8 cellular contexts compared by ENCODE assay signal in genomic region chr13:96091164-96091931, GRCh38. TPM values are rescaled to one million over a fixed set of nuclear protein-coding genes. Genes with fewer than 3 reads are reported as not detected.
DNase-seq lines count a peak whose midpoint lies in the region; ATAC-seq, FAIRE-seq and TF ChIP-seq lines count a peak whose summit lies in the region.

No MANE protein-coding gene starts in this region.

- no peaks in the 10 kb centered on the region for H3K36me3 ChIP-seq in body of pancreas (replicated peaks in 1 of 2; ENCODE audit: insufficient read depth in 1 of 2, low read depth in 2 of 2)
- no peaks in the 10 kb centered on the region for H3K36me3 ChIP-seq in HepG2 (replicated peaks in 1 of 2; ENCODE audit: control insufficient read depth in 1 of 2, insufficient read depth in 2 of 2, low read length in 2 of 2)
- H3K36me3 ChIP-seq in transverse colon = no peaks in the 10 kb centered on the region
- no peaks in the 10 kb centered on the region for H3K36me3 ChIP-seq in SJCRH30

- WGBS in body of pancreas, 2 donors = 2 to 4% methylated on average over 32 to 53 of the region's 53 CpGs
- 29% methylated on average over 32 of the region's 53 CpGs for WGBS in HepG2 (ENCODE audit: low lambda C conversion rate)
- 4% methylated on average over 50 of the region's 53 CpGs; no CpG with 5 or more reads in 1 of the 2 donors for WGBS in transverse colon (ENCODE audit: low coverage in 1 of 2), 2 donors

- ATAC-seq in activated T-cell treated with anti-CD3 and anti-CD28 coated beads, Interleukin-2, amount 50 U/mL, for 72 hours (replicated peaks in 1 of 2) = no peak
- ATAC-seq in activated T-cell treated with anti-CD3 and anti-CD28 coated beads, Interleukin-2, amount 50 U/mL, for 4 hours = no peak
- ATAC-seq in body of pancreas = peak; percentile 14
- peak; percentile 60 for ATAC-seq in HepG2
- no peak for ATAC-seq in HG03196 (IDR thresholded peaks at IDR 0.05; ENCODE audit: unreplicated experiment)
- no peak for ATAC-seq in GM21367 (IDR thresholded peaks at IDR 0.05; ENCODE audit: unreplicated experiment)

- peak overlapping the region in 1 of 4 donors; percentile 30 for H3K27ac ChIP-seq in body of pancreas
- H3K27ac ChIP-seq in HepG2 (ENCODE audit: extremely low read length, insufficient read depth, low read length) = no peak overlapping the region
- H3K27ac ChIP-seq in transverse colon = no peak overlapping the region
- H3K27ac ChIP-seq in SJCRH30 = no peak overlapping the region

- no peak for DNase-seq in activated T-cell treated with anti-CD3 and anti-CD28 coated beads, Interleukin-2, amount 50 U/mL, for 72 hours
- DNase-seq in activated T-cell treated with anti-CD3 and anti-CD28 coated beads, Interleukin-2, amount 50 U/mL, for 4 hours = no peak
- DNase-seq in body of pancreas (peak; percentile 41 to 63 (median 42)), HepG2 (ENCODE audit: low spot score) (no peak), transverse colon (no peak), SJCRH30 (no peak)

- TF ChIP-seq EP300 in HepG2 (IDR thresholded peaks at IDR 0.05; ENCODE audit: low read depth in 2 of 2, low read length in 2 of 2) (no peak), HepG2 (CRISPR knock-in tag; IDR thresholded peaks at IDR 0.05; ENCODE audit: borderline replicate concordance) (no peak), transverse colon (IDR thresholded peaks at IDR 0.05; ENCODE audit: low read depth) (no peak)

- H3K4me3 ChIP-seq in body of pancreas (peak overlapping the region in 1 of 2 donors; percentile 27), HepG2 (replicated peaks in 1 of 3; ENCODE audit: insufficient read depth in 1 of 3, low read depth in 2 of 3, low read length in 3 of 3) (peak overlapping the region in 2 of 3 experiments; percentile 30 to 74; a peak in 2 of 6 replicates), transverse colon (peak overlapping the region in 3 of 4 donors; percentile 18 to 57 (median 33)), SJCRH30 (no peak overlapping the region)

- H3K4me1 ChIP-seq in body of pancreas = peaks cover 23% of the 10 kb centered on the region
- H3K4me1 ChIP-seq in HepG2 (ENCODE audit: insufficient read depth, low read length) = 0 out of 2 replicates have a peak, but pooled peaks cover 6% of the 10 kb centered on the region
- peaks cover 3 to 10% (median 6%) of the 10 kb centered on the region in 4 donors for H3K4me1 ChIP-seq in transverse colon
- no peaks in the 10 kb centered on the region for H3K4me1 ChIP-seq in SJCRH30

- peaks cover 4% of the 10 kb centered on the region for H3K4me1 Mint-ChIP-seq in activated T-cell treated with anti-CD3 and anti-CD28 coated beads, Interleukin-2, amount 50 U/mL, for 72 hours (ENCODE audit: low read depth)
- no peaks in the 10 kb centered on the region for H3K4me1 Mint-ChIP-seq in activated T-cell treated with anti-CD3 and anti-CD28 coated beads, Interleukin-2, amount 50 U/mL, for 4 hours (ENCODE audit: low read depth)

- intact Hi-C loops in body of pancreas (cut with DNase I) (no loop called here), HepG2 (cut with micrococcal nuclease; ENCODE audit: unreplicated experiment) (no loop called here), transverse colon (cut with DNase I; ENCODE audit: low total_unique reads) (no loop called here)

- CTCF ChIA-PET in HepG2 (lab: Yijun Ruan, JAX; ENCODE audit: low intra/inter-chr PET ratio, low total read pairs) = no interaction called here

- no peak overlapping the region for H3K27ac Mint-ChIP-seq in activated T-cell treated with anti-CD3 and anti-CD28 coated beads, Interleukin-2, amount 50 U/mL, for 72 hours

- POLR2A ChIA-PET in HepG2 (lab: Yijun Ruan, JAX) = no interaction called here

- BruUV-seq in HepG2 (replicated peaks; lab: Mats Ljungman, UMichigan) = no TSS peak

- no peaks in the 10 kb centered on the region for H4K20me1 ChIP-seq in HepG2 (ENCODE audit: insufficient read depth, low read length)

- no peaks in the 10 kb centered on the region for H3K9me3 Mint-ChIP-seq in activated T-cell treated with anti-CD3 and anti-CD28 coated beads, Interleukin-2, amount 50 U/mL, for 72 hours
- H3K9me3 Mint-ChIP-seq in activated T-cell treated with anti-CD3 and anti-CD28 coated beads, Interleukin-2, amount 50 U/mL, for 4 hours = no peaks in the 10 kb centered on the region

- H2AFZ ChIP-seq in HepG2 (ENCODE audit: low read length) = no peak overlapping the region

- no peaks in the 10 kb centered on the region for H3K79me2 ChIP-seq in HepG2 (ENCODE audit: insufficient read depth, low read length)

- peak overlapping the region; percentile 41 to 67 for H3K4me3 Mint-ChIP-seq in activated T-cell treated with anti-CD3 and anti-CD28 coated beads, Interleukin-2, amount 50 U/mL, for 72 hours
- H3K4me3 Mint-ChIP-seq in activated T-cell treated with anti-CD3 and anti-CD28 coated beads, Interleukin-2, amount 50 U/mL, for 4 hours = no peak overlapping the region

- in situ Hi-C loops in HepG2 (cut with HindIII; ENCODE audit: extremely low pct_ligation_motif_present, low pct_unique_long_range_greater_than_20kb) (no loop called here), transverse colon (cut with MboI; ENCODE audit: low pct_ligation_motif_present in 1 of 4, low pct_unique_long_range_greater_than_20kb in 1 of 4, low sequenced_read_pairs in 3 of 4) (no loop called here)

- TF ChIP-seq POLR2A in body of pancreas (IDR thresholded peaks at IDR 0.05) (peak in 1 of 3 donors; percentile 48), HepG2 (IDR thresholded peaks at IDR 0.05; ENCODE audit: insufficient read depth in 1 of 2, low read depth in 2 of 2, low read length in 2 of 2) (no peak), transverse colon (IDR thresholded peaks at IDR 0.05) (no peak)

- no peak overlapping the region for H3K9ac ChIP-seq in HepG2 (ENCODE audit: insufficient read depth, low read depth, low read length)

- FAIRE-seq in HepG2 (lab: Jason Lieb, UNC) = no peak

- H3K9me3 ChIP-seq in body of pancreas = no peaks in the 10 kb centered on the region
- no peaks in the 10 kb centered on the region for H3K9me3 ChIP-seq in HepG2 (ENCODE audit: low read length)
- H3K9me3 ChIP-seq in transverse colon = no peaks in the 10 kb centered on the region
- no peaks in the 10 kb centered on the region for H3K9me3 ChIP-seq in SJCRH30 (replicated peaks)

- peaks cover 51% of the 10 kb centered on the region for H3K27me3 Mint-ChIP-seq in activated T-cell treated with anti-CD3 and anti-CD28 coated beads, Interleukin-2, amount 50 U/mL, for 72 hours (ENCODE audit: low read depth)
- peaks cover 43% of the 10 kb centered on the region for H3K27me3 Mint-ChIP-seq in activated T-cell treated with anti-CD3 and anti-CD28 coated beads, Interleukin-2, amount 50 U/mL, for 4 hours (ENCODE audit: low read depth)

- H3K36me3 Mint-ChIP-seq in activated T-cell treated with anti-CD3 and anti-CD28 coated beads, Interleukin-2, amount 50 U/mL, for 72 hours (ENCODE audit: insufficient read depth in 2 of 2) = no peaks in the 10 kb centered on the region
- no peaks in the 10 kb centered on the region for H3K36me3 Mint-ChIP-seq in activated T-cell treated with anti-CD3 and anti-CD28 coated beads, Interleukin-2, amount 50 U/mL, for 4 hours (ENCODE audit: insufficient read depth)

- peak overlapping the region; percentile 63 for H3K4me2 ChIP-seq in HepG2 (ENCODE audit: low read depth, low read length)

- H3K27me3 ChIP-seq in body of pancreas (no peaks in the 10 kb centered on the region), HepG2 (ENCODE audit: control insufficient read depth in 1 of 2, insufficient read depth in 2 of 2, low read length in 2 of 2) (peaks cover 5 to 35% of the 10 kb centered on the region in 2 experiments), transverse colon (peaks cover 87% of the 10 kb centered on the region), SJCRH30 (peaks cover 35% of the 10 kb centered on the region)

- TF ChIP-seq RAD21 in HepG2 (CRISPR knock-in tag; IDR thresholded peaks at IDR 0.05) = no peak

- TF ChIP-seq CTCF in body of pancreas (IDR thresholded peaks at IDR 0.05) (no peak), HepG2 (CRISPR knock-in tag; IDR thresholded peaks at IDR 0.05) (no peak), transverse colon (IDR thresholded peaks at IDR 0.05) (no peak)

RNA-seq across cellular contexts. Expression of gene HS6ST3, which starts 1.4 kb away (rescaled TPM):
- not detected for total RNA-seq in activated T-cell treated with anti-CD3 and anti-CD28 coated beads, Interleukin-2, amount 50 U/mL, for 72 hours
- not detected for total RNA-seq in activated T-cell treated with anti-CD3 and anti-CD28 coated beads, Interleukin-2, amount 50 U/mL, for 4 hours
- total RNA-seq in body of pancreas (1 to 10 TPM; 1.3 to 2.3 TPM), HepG2 (2016; rRNA removed; fragmentation: Illumina TruSeq; extraction: Trizol) (not detected in 2 replicates), transverse colon (under 1 TPM in 2 of 4 donors, not detected in 2; 0.16 to 0.27 TPM)
- not detected in 2 replicates for total RNA-seq in HepG2 (2016; cell fraction: cytosol; rRNA removed; fragmentation: Illumina TruSeq; extraction: Trizol; ENCODE audit: low read depth)
- not detected in 2 replicates for total RNA-seq in HepG2 (2016; cell fraction: insoluble cytoplasmic fraction; rRNA removed; fragmentation: Illumina TruSeq; extraction: Trizol)
- total RNA-seq in HepG2 (2016; cell fraction: membrane; rRNA removed; fragmentation: Illumina TruSeq; extraction: Trizol) = not detected in 2 replicates
- total RNA-seq in HepG2 (2016; cell fraction: nucleus; rRNA removed; fragmentation: Illumina TruSeq; extraction: Trizol) = not detected in 2 replicates
- not detected in 2 replicates for polyA plus RNA-seq in HepG2 (2011; rRNA removed)
- not detected in 2 replicates for polyA plus RNA-seq in HepG2 (2011; cell fraction: cytosol; rRNA removed)
- not detected in 2 replicates for polyA plus RNA-seq in HepG2 (2011; cell fraction: nucleus; rRNA removed)
- polyA plus RNA-seq in HepG2 (2012) = not detected in 2 replicates
- not detected in 2 replicates for polyA plus RNA-seq in HepG2 (2016; cell fraction: cytosol; fragmentation: Illumina TruSeq; extraction: Trizol; ENCODE audit: low read depth)
- polyA plus RNA-seq in HepG2 (2016; cell fraction: insoluble cytoplasmic fraction; fragmentation: Illumina TruSeq; extraction: Trizol; ENCODE audit: low read depth) = not detected in 2 replicates
- polyA plus RNA-seq in HepG2 (2016; cell fraction: membrane; fragmentation: Illumina TruSeq; extraction: Trizol; ENCODE audit: low read depth) = not detected in 2 replicates
- not detected in 2 replicates for polyA plus RNA-seq in HepG2 (2016; cell fraction: nucleus; fragmentation: Illumina TruSeq; extraction: Trizol; ENCODE audit: insufficient read depth, low read depth)
- not detected in 2 replicates for polyA minus RNA-seq in HepG2 (2011; rRNA and poly(A)+ RNA removed; ENCODE audit: low replicate concordance)
- not detected in 2 replicates for polyA minus RNA-seq in HepG2 (2011; cell fraction: cytosol; rRNA and poly(A)+ RNA removed)
- polyA minus RNA-seq in HepG2 (2011; cell fraction: nucleus; rRNA and poly(A)+ RNA removed) = not detected in 2 replicates
- 0.02 and 0.08 TPM in 2 replicates for total RNA-seq in SJCRH30 (2014; rRNA removed; shearing (Covaris generic))

RNA-seq across cellular contexts. Expression of gene UGGT2, which starts 38.1 kb away (rescaled TPM):
- under 1 TPM; 0.14 to 0.65 TPM for total RNA-seq in activated T-cell treated with anti-CD3 and anti-CD28 coated beads, Interleukin-2, amount 50 U/mL, for 72 hours
- under 1 TPM; 0.08 to 0.46 (median 0.08) TPM for total RNA-seq in activated T-cell treated with anti-CD3 and anti-CD28 coated beads, Interleukin-2, amount 50 U/mL, for 4 hours
- total RNA-seq in body of pancreas = 10 to 100 TPM; 49.8 TPM
- 14.9 and 27.1 TPM in 2 replicates for total RNA-seq in HepG2 (2016; rRNA removed; fragmentation: Illumina TruSeq; extraction: Trizol)
- 40.7 and 48.1 TPM in 2 replicates for total RNA-seq in HepG2 (2016; cell fraction: cytosol; rRNA removed; fragmentation: Illumina TruSeq; extraction: Trizol; ENCODE audit: low read depth)
- 14.2 and 31.4 TPM in 2 replicates for total RNA-seq in HepG2 (2016; cell fraction: insoluble cytoplasmic fraction; rRNA removed; fragmentation: Illumina TruSeq; extraction: Trizol)
- total RNA-seq in HepG2 (2016; cell fraction: membrane; rRNA removed; fragmentation: Illumina TruSeq; extraction: Trizol) = 9.9 and 12.8 TPM in 2 replicates
- 91.9 and 94.0 TPM in 2 replicates for total RNA-seq in HepG2 (2016; cell fraction: nucleus; rRNA removed; fragmentation: Illumina TruSeq; extraction: Trizol)
- polyA plus RNA-seq in HepG2 (2011; rRNA removed) = 13.2 and 13.7 TPM in 2 replicates
- 4.4 and 6.6 TPM in 2 replicates for polyA plus RNA-seq in HepG2 (2011; cell fraction: cytosol; rRNA removed)
- polyA plus RNA-seq in HepG2 (2011; cell fraction: nucleus; rRNA removed) = 11.2 and 15.0 TPM in 2 replicates
- polyA plus RNA-seq in HepG2 (2012) = 16.8 and 17.7 TPM in 2 replicates
- 0.51 and 0.80 TPM in 2 replicates for polyA plus RNA-seq in HepG2 (2016; cell fraction: cytosol; fragmentation: Illumina TruSeq; extraction: Trizol; ENCODE audit: low read depth)
- polyA plus RNA-seq in HepG2 (2016; cell fraction: insoluble cytoplasmic fraction; fragmentation: Illumina TruSeq; extraction: Trizol; ENCODE audit: low read depth) = 5.1 and 6.2 TPM in 2 replicates
- polyA plus RNA-seq in HepG2 (2016; cell fraction: membrane; fragmentation: Illumina TruSeq; extraction: Trizol; ENCODE audit: low read depth) = 0.60 and 1.2 TPM in 2 replicates
- 32.7 and 36.1 TPM in 2 replicates for polyA plus RNA-seq in HepG2 (2016; cell fraction: nucleus; fragmentation: Illumina TruSeq; extraction: Trizol; ENCODE audit: insufficient read depth, low read depth)
- 15.9 and 44.6 TPM in 2 replicates for polyA minus RNA-seq in HepG2 (2011; rRNA and poly(A)+ RNA removed; ENCODE audit: low replicate concordance)
- polyA minus RNA-seq in HepG2 (2011; cell fraction: cytosol; rRNA and poly(A)+ RNA removed) = 17.1 and 18.8 TPM in 2 replicates
- polyA minus RNA-seq in HepG2 (2011; cell fraction: nucleus; rRNA and poly(A)+ RNA removed) = 125 and 132 TPM in 2 replicates
- 100 to 1,000 TPM in 1 of 4 donors, 10 to 100 TPM in 3; 19.5 to 148 (median 41.0) TPM for total RNA-seq in transverse colon
- total RNA-seq in SJCRH30 (2014; rRNA removed; shearing (Covaris generic)) = 27.0 and 34.6 TPM in 2 replicates

Comparison
In these comparisons a context has a peak if more than half of its experiments do, and no peak if none do; other contexts are left out.
1. ATAC-seq: peak in body of pancreas (single experiment) and HepG2 (single experiment); none in activated T-cell treated with anti-CD3 and anti-CD28 coated beads, Interleukin-2, amount 50 U/mL, for 72 hours (0 of 2), activated T-cell treated with anti-CD3 and anti-CD28 coated beads, Interleukin-2, amount 50 U/mL, for 4 hours (0 of 2), HG03196 (single experiment) and GM21367 (single experiment).
2. DNase-seq: peak in body of pancreas (4 of 4); none in activated T-cell treated with anti-CD3 and anti-CD28 coated beads, Interleukin-2, amount 50 U/mL, for 72 hours (0 of 2), activated T-cell treated with anti-CD3 and anti-CD28 coated beads, Interleukin-2, amount 50 U/mL, for 4 hours (single experiment), HepG2 (single experiment), transverse colon (single experiment) and SJCRH30 (0 of 2).
3. RNA of gene UGGT2, which starts 38.1 kb away (total RNA-seq): 49.8 TPM in body of pancreas, 19.5 to 148 TPM in transverse colon, 27.0 to 34.6 TPM in SJCRH30 and 9.9 to 94.0 TPM in HepG2; 0.14 to 0.65 TPM in activated T-cell treated with anti-CD3 and anti-CD28 coated beads, Interleukin-2, amount 50 U/mL, for 72 hours and 0.08 to 0.46 TPM in activated T-cell treated with anti-CD3 and anti-CD28 coated beads, Interleukin-2, amount 50 U/mL, for 4 hours; every median in the first group is over 4 times any median in the second.